Comparison of ENCODE assay signal across 20 cellular contexts in the genomic region with DNA sequence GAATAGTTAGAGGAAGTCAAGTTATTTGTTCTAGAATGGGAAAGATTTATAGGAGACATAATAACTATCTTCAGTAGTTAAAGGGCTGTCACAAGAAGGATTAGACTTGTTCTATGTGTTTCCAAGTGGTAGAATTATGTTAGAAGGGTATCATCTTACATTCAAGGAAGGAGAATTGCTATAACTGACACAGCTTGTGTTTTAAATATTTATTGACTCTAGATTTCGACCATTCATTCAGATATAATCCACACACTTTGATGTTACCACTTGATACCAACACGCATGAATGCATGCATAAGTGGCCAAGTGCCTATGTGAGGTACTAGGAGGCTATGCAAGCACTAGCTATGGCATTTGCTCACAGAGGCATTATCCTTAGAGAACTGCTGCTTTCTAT.
"Had no signal": no experiment of that assay in that cellular context is flagged by ENCODE, and none has a peak within 500 bp of the region (broad histone marks: within the 10 kb centered on the region; RNA-seq: fewer than 3 reads in every experiment).

No MANE protein-coding gene starts in this region.

- DNase-seq: activated CD4-positive, alpha-beta memory T cell treated with anti-CD3 and anti-CD28 coated beads for 36 hours; activated CD4-positive, alpha-beta T cell treated with anti-CD3 and anti-CD28 coated beads for 48 hours; activated effector memory CD4-positive, alpha-beta T cell treated with anti-CD3 and anti-CD28 coated beads, Interleukin-2, amount 50 U/mL, for 16 hours; activated naive CD4-positive, alpha-beta T cell treated with anti-CD3 and anti-CD28 coated beads, Interleukin-2, amount 10 ng/mL, durations not matched to agents 7 days and 5 days; activated T-cell treated with anti-CD3 and anti-CD28 coated beads, Interleukin-2, amount 50 U/mL, for 72 hours; amygdala; cerebellar nuclear complex; esophagus squamous epithelium; head of caudate nucleus; hypothalamus; left ventricle myocardium superior; mammary epithelial cell; nephron progenitor cell; right cardiac atrium; stimulated activated CD4-positive, alpha-beta T cell treated with anti-CD3 and anti-CD28 coated beads, Interleukin-4, amount 100 ng/mL, for 24 hours; stimulated activated naive CD4-positive, alpha-beta T cell treated with Interleukin-2 at 50 U/mL for 16 hours had no signal

- H3K9me3 ChIP-seq: esophagus squamous epithelium, gastroesophageal sphincter, thoracic aorta had no signal

- ATAC-seq: activated T-cell treated with anti-CD3 and anti-CD28 coated beads, Interleukin-2, amount 50 U/mL, for 72 hours; gastroesophageal sphincter; left ventricle myocardium superior; right cardiac atrium had no signal

- H3K4me1 ChIP-seq: esophagus squamous epithelium, gastroesophageal sphincter had no signal

- H3K27me3 ChIP-seq: esophagus squamous epithelium, gastroesophageal sphincter had no signal

- H3K4me3 ChIP-seq: coronary artery, esophagus squamous epithelium, gastroesophageal sphincter, thoracic aorta had no signal

- H3K27ac ChIP-seq: coronary artery, esophagus squamous epithelium, gastroesophageal sphincter, parathyroid adenoma, thoracic aorta had no signal

- H3K36me3 ChIP-seq: esophagus squamous epithelium, gastroesophageal sphincter, thoracic aorta had no signal
